In genomic region chr5:25544652-25545249, GRCh38 we compare ENCODE assay signal across 8 cellular contexts.
A peak's percentile ranks its signal among the peaks of the same experiment; 100 is the strongest.
DNase-seq lines count a peak whose midpoint lies in the region; ATAC-seq, FAIRE-seq and TF ChIP-seq lines count a peak whose summit lies in the region.

No MANE protein-coding gene starts in this region.

- SMC1A ChIA-PET in GM12878 (lab: Charles Lee; ENCODE audit: uncharacterized antibody, unreplicated experiment): interaction anchor here (0.7 to 1.4 kb wide), 2 partner anchors 169 to 594 kb away, joined by 3 read pairs; no protein-coding TSS in a partner anchor

- TF ChIP-seq CTCF in GM12878 (IDR thresholded peaks at IDR 0.05 in 2 of 3, conservative IDR thresholded peaks at IDR 0.05 in 1 of 3; ENCODE audit: control insufficient read depth in 2 of 3, extremely low read depth in 1 of 3, insufficient read depth in 1 of 3, low read depth in 3 of 3, low read length in 3 of 3) (peak; percentile 48 to 63 (median 56); a peak in 4 of 6 replicates), mesothelial cell of epicardium (IDR thresholded peaks at IDR 0.05; ENCODE audit: unreplicated experiment) (peak; percentile 21)

- BruUV-seq in GM12878 (replicated peaks; lab: Mats Ljungman, UMichigan): no TSS peak

- H4K20me1 ChIP-seq in GM12878 (ENCODE audit: control insufficient read depth, insufficient read depth): no peaks in the 10 kb centered on the region

- H3K27ac Mint-ChIP-seq in mesothelial cell of epicardium: no peak overlapping the region

- H3K4me3 ChIP-seq in GM12878: no peak overlapping the region

- H3K9me3 Mint-ChIP-seq in mesothelial cell of epicardium: peaks cover 10% of the 10 kb centered on the region

- in situ Hi-C loops in GM12878 (cut with MboI): no loop called here

- POLR2A ChIA-PET in GM12878 (lab: Charles Lee): interaction anchor here (0.6 kb wide), 1 partner anchor 452 kb away, joined by 4 read pairs; no protein-coding TSS in a partner anchor

- no peaks in the 10 kb centered on the region for H3K79me2 ChIP-seq in GM12878 (ENCODE audit: control insufficient read depth, insufficient read depth, low read length)

- no peak overlapping the region for H3K27ac ChIP-seq in GM12878 (ENCODE audit: control insufficient read depth, insufficient read depth)

- H3K27me3 Mint-ChIP-seq in mesothelial cell of epicardium (ENCODE audit: low read depth): no peaks in the 10 kb centered on the region

- ATAC-seq in GM21367 (IDR thresholded peaks at IDR 0.05; ENCODE audit: unreplicated experiment): peak; percentile 62
- ATAC-seq in GM12878: peak; percentile 89
- no peak for ATAC-seq in GM21723 (IDR thresholded peaks at IDR 0.05; ENCODE audit: unreplicated experiment)
- ATAC-seq in HG02642 (IDR thresholded peaks at IDR 0.05; ENCODE audit: poor library complexity, unreplicated experiment): no peak

- H3K27me3 ChIP-seq in GM12878 (replicated peaks in 1 of 2; ENCODE audit: control insufficient read depth in 2 of 2, insufficient read depth in 2 of 2, low read length in 1 of 2): no peaks in the 10 kb centered on the region

- TF ChIP-seq POLR2A in GM12878 (IDR thresholded peaks at IDR 0.05; ENCODE audit: low read depth, low read length): no peak

- no peak for TF ChIP-seq EP300 in GM12878 (IDR thresholded peaks at IDR 0.05; ENCODE audit: borderline replicate concordance in 1 of 2, control insufficient read depth in 1 of 2, low read depth in 2 of 2, low read length in 2 of 2)

- no peak overlapping the region for H3K4me2 ChIP-seq in GM12878 (ENCODE audit: control insufficient read depth, insufficient read depth)

- H2AFZ ChIP-seq in GM12878 (ENCODE audit: control insufficient read depth, low read depth, low read length): no peak overlapping the region

- CTCF ChIA-PET in GM12878 (lab: Yijun Ruan, JAX): interaction anchor here (0.8 to 1.1 kb wide), 2 partner anchors 10 to 24 kb away, joined by 4 read pairs; no protein-coding TSS in a partner anchor

- no peaks in the 10 kb centered on the region for H3K4me1 Mint-ChIP-seq in mesothelial cell of epicardium

- H3K36me3 Mint-ChIP-seq in mesothelial cell of epicardium: no peaks in the 10 kb centered on the region

- intact Hi-C loops in GM12878 (cut with micrococcal nuclease; ENCODE audit: unreplicated experiment): loop anchor here (5.0 to 10.0 kb wide), 4 partner anchors 163 to 940 kb away; no protein-coding TSS in a partner anchor

- no peak for TF ChIP-seq RAD21 in GM12878 (IDR thresholded peaks at IDR 0.05; ENCODE audit: insufficient read depth, low read depth, low read length)

- H3K4me3 Mint-ChIP-seq in mesothelial cell of epicardium: no peak overlapping the region

- H3K9me3 ChIP-seq in GM12878 (replicated peaks; ENCODE audit: control insufficient read depth, insufficient read depth, low read length): no peaks in the 10 kb centered on the region

- no peak overlapping the region for H3K9ac ChIP-seq in GM12878 (ENCODE audit: control insufficient read depth, insufficient read depth, low read length)

- peak; percentile 73 for FAIRE-seq in GM12878 (lab: Jason Lieb, UNC)

- no peaks in the 10 kb centered on the region for H3K36me3 ChIP-seq in GM12878 (ENCODE audit: control insufficient read depth in 2 of 2, insufficient read depth in 2 of 2, low read length in 1 of 2)

- H3K4me1 ChIP-seq in GM12878 (ENCODE audit: control insufficient read depth, insufficient read depth, low read length): no peaks in the 10 kb centered on the region

- WGBS in GM12878 (ENCODE audit: insufficient coverage, insufficient replicate concordance, low lambda C conversion rate, missing lambda C conversion rate): under 1% methylated on average over 6 of the region's 6 CpGs

- DNase-seq in Ammon's horn (ENCODE audit: low spot score) (peak; percentile 41), NCI-H2227 treated with DMSO at 0.1 percent for 48 hours (lab: John Stamatoyannopoulos, UW) (peak; percentile 3), GM12878 (ENCODE audit: low read depth, low spot score) (peak; percentile 13), mesothelial cell of epicardium (ENCODE audit: low spot score in 2 of 2, unreplicated experiment in 2 of 2) (no peak), occipital lobe (lab: John Stamatoyannopoulos, UW) (no peak)

- RAD21 ChIA-PET in GM12878 (lab: Charles Lee; ENCODE audit: unreplicated experiment): interaction anchor here (2.5 kb wide), 1 partner anchor 156 kb away, joined by 6 read pairs; no protein-coding TSS in a partner anchor

TF ChIP-seq in GM12878, 131 proteins besides CTCF, POLR2A, EP300 and RAD21:
- no peak for TF ChIP-seq POLR2AphosphoS2 (IDR thresholded peaks at IDR 0.05; ENCODE audit: low read depth, low read length)
- peak; percentile 49; the same call in 1 of the 2 replicates for TF ChIP-seq SMC3 (IDR thresholded peaks at IDR 0.05; ENCODE audit: borderline replicate concordance, low read length)
- no peak for TF ChIP-seq SUZ12 (IDR thresholded peaks at IDR 0.05; ENCODE audit: unreplicated experiment)

Comparison
In these comparisons a context has a peak if more than half of its experiments do, and no peak if none do; other contexts are left out.
1. DNase-seq: peak in Ammon's horn (single experiment), NCI-H2227 treated with DMSO at 0.1 percent for 48 hours (single experiment) and GM12878 (single experiment); none in mesothelial cell of epicardium (0 of 2) and occipital lobe (single experiment).
2. ATAC-seq: peak in GM21367 (single experiment) and GM12878 (single experiment); none in GM21723 (single experiment) and HG02642 (single experiment).